22 cellular contexts compared by ENCODE assay signal in genomic region chr11:96152623-96153022, GRCh38.
DNase-seq lines count a peak whose midpoint lies in the region; TF ChIP-seq lines count a peak whose summit lies in the region.
"Had no signal": no experiment of that assay in that cellular context is flagged by ENCODE, and none has a peak within 500 bp of the region (broad histone marks: within the 10 kb centered on the region; RNA-seq: fewer than 3 reads in every experiment).

No MANE protein-coding gene starts in this region.

- TF ChIP-seq EP300 in stomach (IDR thresholded peaks at IDR 0.05) = no peak

- WGBS in mammary epithelial cell (ENCODE audit: low coverage, missing lambda C conversion rate) = 0% methylated on average over 1 of the region's 1 CpG
- WGBS in mesendoderm (ENCODE audit: extremely low coverage, insufficient coverage, low lambda C conversion rate) = no CpG with 5 or more reads among the region's 1 CpG
- WGBS in smooth muscle cell (ENCODE audit: low lambda C conversion rate) = 67% methylated on average over 1 of the region's 1 CpG
- 90 to 100% (median 95%) methylated on average over 1 of the region's 1 CpG for WGBS in stomach, 5 donors
- WGBS in lower leg skin, 2 donors = 65 to 76% methylated on average over 1 of the region's 1 CpG

- H4K8ac ChIP-seq in mesendoderm (ENCODE audit: low read depth, low read length) = no peak overlapping the region

- peaks cover 10% of the 10 kb centered on the region for H3K36me3 Mint-ChIP-seq in activated naive CD4-positive, alpha-beta T cell treated with anti-CD3 and anti-CD28 coated beads, Interleukin-2, amount 50 U/mL, for 24 hours

- no peak for DNase-seq in activated naive CD4-positive, alpha-beta T cell treated with anti-CD3 and anti-CD28 coated beads, Interleukin-2, amount 50 U/mL, for 16 hours
- peak; percentile 24 for DNase-seq in mammary epithelial cell
- no peak for DNase-seq in mesendoderm
- no peak for DNase-seq in smooth muscle cell (lab: John Stamatoyannopoulos, UW; ENCODE audit: unreplicated experiment)
- no peak for DNase-seq in stomach
- no peak for DNase-seq in HCEC 1CT
- no peak for DNase-seq in lower leg skin (ENCODE audit: low spot score in 2 of 2)
- DNase-seq: activated CD4-positive, alpha-beta T cell treated with anti-CD3 and anti-CD28 coated beads for 1 hour; amniotic stem cell; DMS153; effector memory CD8-positive, alpha-beta T cell; left lung; NCI-H1417 treated with DMSO at 0.1 percent for 48 hours; NCI-H526; stimulated activated naive B cell treated with anti-CD40 and anti-IgM and Interleukin-4, amounts not matched to agents 10 μg/mL and 1 μg/mL and 100 μg/mL, for 72 hours; SW 1271 had no signal

- CTCF ChIA-PET in mammary epithelial cell (lab: Charles Lee; ENCODE audit: low non-redundant PET) = no interaction called here

- H3K27me3 ChIP-seq in mammary epithelial cell (ENCODE audit: insufficient read depth, low read length) = no peaks in the 10 kb centered on the region
- no peaks in the 10 kb centered on the region for H3K27me3 ChIP-seq in mesendoderm (ENCODE audit: insufficient read depth, low read length, poor library complexity)
- H3K27me3 ChIP-seq in smooth muscle cell (ENCODE audit: low read depth) = no peaks in the 10 kb centered on the region
- no peaks in the 10 kb centered on the region for H3K27me3 ChIP-seq in stomach
- H3K27me3 ChIP-seq: left lung, tibial nerve had no signal

- no peaks in the 10 kb centered on the region for H3K9me3 Mint-ChIP-seq in activated naive CD4-positive, alpha-beta T cell treated with anti-CD3 and anti-CD28 coated beads, Interleukin-2, amount 50 U/mL, for 24 hours
- H3K9me3 Mint-ChIP-seq: activated T-helper 2 cell treated with anti-CD3 and anti-CD28 coated beads, Interferon-gamma antibody, Interleukin-2, Interleukin-4, amounts not matched to agents 10 μg/mL and 5 μg/mL and 100 μg/mL, durations not matched to agents 14 hours and 24 hours and 36 hours; central memory CD8-positive, alpha-beta T cell; effector memory CD8-positive, alpha-beta T cell; stimulated activated naive B cell treated with anti-CD40 and anti-IgM and Interleukin-4, amounts not matched to agents 10 μg/mL and 1 μg/mL and 100 μg/mL, for 72 hours had no signal

- H3K4me1 ChIP-seq in mammary epithelial cell (ENCODE audit: insufficient read depth, low read length) (peaks cover 60% of the 10 kb centered on the region), mesendoderm (ENCODE audit: control insufficient read depth, low read depth, low read length) (peaks cover 13% of the 10 kb centered on the region), smooth muscle cell (ENCODE audit: low read depth) (peaks cover 31% of the 10 kb centered on the region), stomach (peaks cover 20 to 37% (median 29%) of the 10 kb centered on the region in 4 donors)

- H3K23ac ChIP-seq in mesendoderm (ENCODE audit: low read length) = no peak overlapping the region

- no peaks in the 10 kb centered on the region for H3K36me3 ChIP-seq in mammary epithelial cell (ENCODE audit: insufficient read depth, low read length)
- no peaks in the 10 kb centered on the region for H3K36me3 ChIP-seq in mesendoderm (ENCODE audit: control insufficient read depth, insufficient read depth, low read length)
- no peaks in the 10 kb centered on the region for H3K36me3 ChIP-seq in smooth muscle cell (ENCODE audit: low read depth)
- no peaks in the 10 kb centered on the region for H3K36me3 ChIP-seq in stomach
- H3K36me3 ChIP-seq: left lung, tibial nerve had no signal

- H3K79me2 ChIP-seq in mammary epithelial cell (ENCODE audit: insufficient read depth, low read length) (peaks cover 9% of the 10 kb centered on the region), mesendoderm (ENCODE audit: control insufficient read depth, insufficient read depth, low read length) (no peaks in the 10 kb centered on the region), smooth muscle cell (ENCODE audit: low read depth) (peaks cover 29% of the 10 kb centered on the region)
- H3K79me2 ChIP-seq: parathyroid adenoma had no signal

- H3K4me3 ChIP-seq in mammary epithelial cell (replicated peaks in 1 of 3; ENCODE audit: insufficient read depth in 1 of 3, low read depth in 2 of 3, low read length in 3 of 3) = no peak overlapping the region
- H3K4me3 ChIP-seq in mesendoderm (ENCODE audit: low read length) = no peak overlapping the region
- H3K4me3 ChIP-seq in smooth muscle cell = no peak overlapping the region
- H3K4me3 ChIP-seq in stomach = no peak overlapping the region
- no peak overlapping the region for H3K4me3 ChIP-seq in lower leg skin (ENCODE audit: low read depth, poor library complexity, severe bottlenecking)
- H3K4me3 ChIP-seq: left lung, tibial nerve had no signal

- TF ChIP-seq CTCF in mammary epithelial cell (conservative IDR thresholded peaks at IDR 0.05 in 1 of 2, IDR thresholded peaks at IDR 0.05 in 1 of 2; ENCODE audit: extremely low read depth in 1 of 2, insufficient read depth in 1 of 2, low read depth in 1 of 2, low read length in 2 of 2) (no peak), smooth muscle cell (IDR thresholded peaks at IDR 0.05; ENCODE audit: borderline replicate concordance, insufficient read depth, poor library complexity, severe bottlenecking) (no peak), stomach (IDR thresholded peaks at IDR 0.05) (no peak), lower leg skin (IDR thresholded peaks at IDR 0.05) (no peak)

- H4K20me1 ChIP-seq in mammary epithelial cell (ENCODE audit: insufficient read depth, low read length) = no peaks in the 10 kb centered on the region
- H4K20me1 ChIP-seq in smooth muscle cell (ENCODE audit: low read depth) = no peaks in the 10 kb centered on the region

- peaks cover 59% of the 10 kb centered on the region for H3K4me1 Mint-ChIP-seq in activated naive CD4-positive, alpha-beta T cell treated with anti-CD3 and anti-CD28 coated beads, Interleukin-2, amount 50 U/mL, for 24 hours

- no peak overlapping the region for H3K4me2 ChIP-seq in mammary epithelial cell (ENCODE audit: insufficient read depth, low read depth, low read length)
- no peak overlapping the region for H3K4me2 ChIP-seq in mesendoderm (ENCODE audit: low read length)
- peak overlapping the region; percentile 37 for H3K4me2 ChIP-seq in smooth muscle cell

- H4K5ac ChIP-seq in mesendoderm (ENCODE audit: low read length) = no peak overlapping the region

- no peak overlapping the region for H3K56ac ChIP-seq in mesendoderm (ENCODE audit: low read length)

- intact Hi-C loops in mammary epithelial cell (cut with micrococcal nuclease) = no loop called here
- intact Hi-C loops in stomach (cut with DNase I; ENCODE audit: low total_unique reads) = no loop called here
- intact Hi-C loops in lower leg skin (cut with DNase I; ENCODE audit: low total_unique reads) = no loop called here

- H3K9me3 ChIP-seq in mammary epithelial cell (replicated peaks; ENCODE audit: insufficient read depth, low read length) (no peaks in the 10 kb centered on the region), smooth muscle cell (replicated peaks; ENCODE audit: low read depth) (no peaks in the 10 kb centered on the region), stomach (no peaks in the 10 kb centered on the region)
- H3K9me3 ChIP-seq: left lung, tibial nerve had no signal

- H3K9ac ChIP-seq in mammary epithelial cell (ENCODE audit: insufficient read depth, low read length) (no peak overlapping the region), mesendoderm (ENCODE audit: low read length) (no peak overlapping the region), smooth muscle cell (ENCODE audit: low read depth) (peak overlapping the region; percentile 96)
- H3K9ac ChIP-seq: parathyroid adenoma had no signal

- no peak overlapping the region for H2BK15ac ChIP-seq in mesendoderm (replicated peaks; ENCODE audit: low read depth)

- H3K4ac ChIP-seq in mesendoderm (ENCODE audit: low read depth, low read length) = no peak overlapping the region

- no peaks in the 10 kb centered on the region for H3K27me3 Mint-ChIP-seq in activated naive CD4-positive, alpha-beta T cell treated with anti-CD3 and anti-CD28 coated beads, Interleukin-2, amount 50 U/mL, for 24 hours
- H3K27me3 Mint-ChIP-seq: central memory CD8-positive, alpha-beta T cell; effector memory CD8-positive, alpha-beta T cell; stimulated activated naive B cell treated with anti-CD40 and anti-IgM and Interleukin-4, amounts not matched to agents 10 μg/mL and 1 μg/mL and 100 μg/mL, for 72 hours had no signal

- peak overlapping the region; percentile 6 for H2BK120ac ChIP-seq in mesendoderm (ENCODE audit: low read depth, low read length)

- BruUV-seq in mammary epithelial cell (replicated peaks; lab: Mats Ljungman, UMichigan) = no TSS peak

- H3K27ac ChIP-seq in mammary epithelial cell (ENCODE audit: insufficient read depth, low read depth, low read length) = no peak overlapping the region
- H3K27ac ChIP-seq in mesendoderm (ENCODE audit: low read depth, low read length) = no peak overlapping the region
- H3K27ac ChIP-seq in smooth muscle cell (ENCODE audit: low read depth) = peak overlapping the region; percentile 98
- no peak overlapping the region for H3K27ac ChIP-seq in stomach
- H3K27ac ChIP-seq: HL-60, left lung, parathyroid adenoma, tibial nerve had no signal

- H2BK5ac ChIP-seq in mesendoderm (ENCODE audit: low read length) = no peak overlapping the region

- peak overlapping the region; percentile 43 for H3K27ac Mint-ChIP-seq in activated naive CD4-positive, alpha-beta T cell treated with anti-CD3 and anti-CD28 coated beads, Interleukin-2, amount 50 U/mL, for 24 hours
- H3K27ac Mint-ChIP-seq: activated T-helper 2 cell treated with anti-CD3 and anti-CD28 coated beads, Interferon-gamma antibody, Interleukin-2, Interleukin-4, amounts not matched to agents 10 μg/mL and 5 μg/mL and 100 μg/mL, durations not matched to agents 14 hours and 24 hours and 36 hours; stimulated activated naive B cell treated with anti-CD40 and anti-IgM and Interleukin-4, amounts not matched to agents 10 μg/mL and 1 μg/mL and 100 μg/mL, for 72 hours had no signal

- H3K79me1 ChIP-seq in mesendoderm (ENCODE audit: low read length) = no peaks in the 10 kb centered on the region

- no peak overlapping the region for H3K18ac ChIP-seq in mesendoderm (ENCODE audit: low read length)

- peaks cover 58% of the 10 kb centered on the region for H3F3A ChIP-seq in smooth muscle cell (ENCODE audit: low read depth)

- no peak overlapping the region for H3K4me3 Mint-ChIP-seq in activated naive CD4-positive, alpha-beta T cell treated with anti-CD3 and anti-CD28 coated beads, Interleukin-2, amount 50 U/mL, for 24 hours
- H3K4me3 Mint-ChIP-seq: central memory CD8-positive, alpha-beta T cell; effector memory CD8-positive, alpha-beta T cell; stimulated activated naive B cell treated with anti-CD40 and anti-IgM and Interleukin-4, amounts not matched to agents 10 μg/mL and 1 μg/mL and 100 μg/mL, for 72 hours had no signal

- H2AK5ac ChIP-seq in mesendoderm (ENCODE audit: low read length) = no peak overlapping the region

- TF ChIP-seq POLR2A in stomach (IDR thresholded peaks at IDR 0.05) = no peak
- no peak for TF ChIP-seq POLR2A in lower leg skin (IDR thresholded peaks at IDR 0.05)

- dilution Hi-C loops in mammary epithelial cell (cut with HindIII; ENCODE audit: low sequenced_read_pairs) = no loop called here

- H2AFZ ChIP-seq in mammary epithelial cell (ENCODE audit: low read depth, low read length) = peak overlapping the region; percentile 2
- H2AFZ ChIP-seq in smooth muscle cell (ENCODE audit: low read depth) = no peak overlapping the region
- H2AFZ ChIP-seq: parathyroid adenoma had no signal

- in situ Hi-C loops in mammary epithelial cell (cut with MboI; ENCODE audit: low sequenced_read_pairs in 2 of 2) = loop anchor here in 1 of 2 donors (5.0 kb wide), 1 partner anchor 50 kb away; no protein-coding TSS in a partner anchor
